In genomic region chr5:115297043-115297442, GRCh38 we compare ENCODE assay signal across 9 cellular contexts. TPM values are rescaled to one million over a fixed set of nuclear protein-coding genes. Genes with fewer than 3 reads are reported as not detected.
DNase-seq lines count a peak whose midpoint lies in the region; ATAC-seq and TF ChIP-seq lines count a peak whose summit lies in the region.
"Had no signal": no experiment of that assay in that cellular context is flagged by ENCODE, and none has a peak within 500 bp of the region (broad histone marks: within the 10 kb centered on the region; RNA-seq: fewer than 3 reads in every experiment).

No MANE protein-coding gene starts in this region.

- no peaks in the 10 kb centered on the region for H4K20me1 ChIP-seq in fibroblast of lung (ENCODE audit: control insufficient read depth, extremely low read depth, insufficient read depth, low read length)

- CTCF ChIA-PET in Panc1 (lab: Charles Lee), result no interaction called here

- DNase-seq in Panc1 (ENCODE audit: low read depth, low spot score) (no peak), fibroblast of lung (ENCODE audit: low read depth in 2 of 2) (peak in 1 of 2 donors; percentile 56), gastrocnemius medialis (no peak)
- no peak for DNase-seq in activated T-helper 2 cell treated with anti-CD3 and anti-CD28 coated beads, Interferon-gamma antibody, Interleukin-2, Interleukin-4, amounts not matched to agents 10 μg/mL and 5 μg/mL and 100 μg/mL, durations not matched to agents 14 hours and 24 hours and 36 hours (ENCODE audit: low spot score)
- DNase-seq in activated CD4-positive, alpha-beta T cell treated with anti-CD3 and anti-CD28 coated beads, Interleukin-2, amount 50 U/mL, for 48 hours, result no peak

- POLR2A ChIA-PET in Panc1 (lab: Charles Lee), result no interaction called here

- no peaks in the 10 kb centered on the region for H3K36me3 Mint-ChIP-seq in activated T-helper 2 cell treated with anti-CD3 and anti-CD28 coated beads, Interferon-gamma antibody, Interleukin-2, Interleukin-4, amounts not matched to agents 10 μg/mL and 5 μg/mL and 100 μg/mL, durations not matched to agents 14 hours and 24 hours and 36 hours (ENCODE audit: low read depth)

- peaks cover 52% of the 10 kb centered on the region for H3K27me3 Mint-ChIP-seq in activated T-helper 2 cell treated with anti-CD3 and anti-CD28 coated beads, Interferon-gamma antibody, Interleukin-2, Interleukin-4, amounts not matched to agents 10 μg/mL and 5 μg/mL and 100 μg/mL, durations not matched to agents 14 hours and 24 hours and 36 hours (ENCODE audit: low read depth)

- H3K9me3 ChIP-seq in Panc1 (ENCODE audit: control insufficient read depth, insufficient read depth, low read depth, low read length), result no peaks in the 10 kb centered on the region
- H3K9me3 ChIP-seq in fibroblast of lung (ENCODE audit: control insufficient read depth, insufficient read depth, low read depth, low read length), result no peaks in the 10 kb centered on the region
- H3K9me3 ChIP-seq in gastrocnemius medialis, result no peaks in the 10 kb centered on the region

- H3K9me3 Mint-ChIP-seq in activated T-helper 2 cell treated with anti-CD3 and anti-CD28 coated beads, Interferon-gamma antibody, Interleukin-2, Interleukin-4, amounts not matched to agents 10 μg/mL and 5 μg/mL and 100 μg/mL, durations not matched to agents 14 hours and 24 hours and 36 hours, result peaks cover 3% of the 10 kb centered on the region

- peak overlapping the region; percentile 57 for H3K4me2 ChIP-seq in fibroblast of lung (ENCODE audit: extremely low read depth, insufficient read depth, low read length)

- no peak overlapping the region for H2AFZ ChIP-seq in fibroblast of lung (ENCODE audit: low read length)

- TF ChIP-seq CTCF in Panc1 (IDR thresholded peaks at IDR 0.05) (no peak), fibroblast of lung (conservative IDR thresholded peaks at IDR 0.05 in 1 of 2, IDR thresholded peaks at IDR 0.05 in 1 of 2; ENCODE audit: low read depth in 1 of 2, low read length in 2 of 2) (no peak), gastrocnemius medialis (IDR thresholded peaks at IDR 0.05 in 4 of 5, conservative IDR thresholded peaks at IDR 0.05 in 1 of 5) (no peak)

- in situ Hi-C loops in Panc1 (cut with HindIII; ENCODE audit: low pct_unique_long_range_greater_than_20kb, low sequenced_read_pairs) (no loop called here), gastrocnemius medialis (cut with MboI; ENCODE audit: low sequenced_read_pairs in 4 of 4) (loop anchor here in 3 of 4 donors (25.0 kb wide), 3 partner anchors 540 to 790 kb away; partner anchors contain the start of genes AP3S1 (in 1 of the 3), ATG12 (in 1 of the 3) and COMMD10 (in 1 of the 3))

- H3K27me3 ChIP-seq in Panc1 (ENCODE audit: control insufficient read depth, insufficient read depth, low read length) (peaks cover 5% of the 10 kb centered on the region; the same call in 1 of the 2 replicates), fibroblast of lung (ENCODE audit: control insufficient read depth, insufficient read depth, low read length) (no peaks in the 10 kb centered on the region), gastrocnemius medialis (no peaks in the 10 kb centered on the region)

- BruUV-seq in Panc1 (replicated peaks; lab: Mats Ljungman, UMichigan), result no TSS peak

- H3K27ac Mint-ChIP-seq in activated T-helper 2 cell treated with anti-CD3 and anti-CD28 coated beads, Interferon-gamma antibody, Interleukin-2, Interleukin-4, amounts not matched to agents 10 μg/mL and 5 μg/mL and 100 μg/mL, durations not matched to agents 14 hours and 24 hours and 36 hours, result no peak overlapping the region
- H3K27ac Mint-ChIP-seq: T-helper 1 cell treated with Interleukin-12 subunit alpha and Interleukin-12 subunit beta and Interleukin-4 antibody, amounts not matched to agents 30 μg/mL and 1 μg/mL, for 36 hours had no signal

- H3K9ac ChIP-seq in fibroblast of lung (ENCODE audit: insufficient read depth, low read length), result no peak overlapping the region

- TF ChIP-seq POLR2A in gastrocnemius medialis (IDR thresholded peaks at IDR 0.05), result no peak

- H3K27ac ChIP-seq in Panc1 (ENCODE audit: low read length), result no peak overlapping the region
- H3K27ac ChIP-seq in fibroblast of lung (ENCODE audit: insufficient read depth, low read length), result no peak overlapping the region
- H3K27ac ChIP-seq in gastrocnemius medialis, result no peak overlapping the region

- intact Hi-C loops in Panc1 (cut with micrococcal nuclease; ENCODE audit: unreplicated experiment), result no loop called here
- intact Hi-C loops in gastrocnemius medialis (cut with DNase I; ENCODE audit: low total_unique reads), result no loop called here
- intact Hi-C loops in activated T-helper 2 cell treated with anti-CD3 and anti-CD28 coated beads, Interferon-gamma antibody, Interleukin-2, Interleukin-4, amounts not matched to agents 10 μg/mL and 5 μg/mL and 100 μg/mL, durations not matched to agents 14 hours and 24 hours and 36 hours (cut with micrococcal nuclease), result loop anchor here (2.0 to 10.0 kb wide), 5 partner anchors 35 to 1280 kb away; partner anchors contain the start of genes AP3S1, ATG12, COMMD10 and FEM1C

- H3K4me3 ChIP-seq in GM08714 (ENCODE audit: low read length), result 0 out of 2 replicates have a peak overlapping the region, but pooled peaks have one; percentile 34
- H3K4me3 ChIP-seq in Panc1 (ENCODE audit: low read depth in 2 of 2, low read length in 2 of 2), result peak overlapping the region; percentile 26 to 36
- H3K4me3 ChIP-seq in fibroblast of lung (replicated peaks in 1 of 4; ENCODE audit: control extremely low read depth in 1 of 4, insufficient read depth in 1 of 4, low read depth in 3 of 4, low read length in 4 of 4), result peak overlapping the region in 2 of 4 experiments; percentile 22 to 40
- H3K4me3 ChIP-seq in gastrocnemius medialis, result peak overlapping the region in 3 of 4 donors; percentile 71 to 84 (median 74)

- ATAC-seq in Panc1 (no peak), gastrocnemius medialis (no peak), GM19463 (IDR thresholded peaks at IDR 0.05; ENCODE audit: unreplicated experiment) (no peak), HG03565 (IDR thresholded peaks at IDR 0.05; ENCODE audit: unreplicated experiment) (no peak)

- peaks cover 19% of the 10 kb centered on the region for H3K79me2 ChIP-seq in fibroblast of lung (ENCODE audit: control insufficient read depth, insufficient read depth, low read length)

- H3K4me3 Mint-ChIP-seq in activated T-helper 2 cell treated with anti-CD3 and anti-CD28 coated beads, Interferon-gamma antibody, Interleukin-2, Interleukin-4, amounts not matched to agents 10 μg/mL and 5 μg/mL and 100 μg/mL, durations not matched to agents 14 hours and 24 hours and 36 hours (ENCODE audit: low read depth), result no peak overlapping the region
- H3K4me3 Mint-ChIP-seq: T-helper 1 cell treated with Interleukin-12 subunit alpha and Interleukin-12 subunit beta and Interleukin-4 antibody, amounts not matched to agents 30 μg/mL and 1 μg/mL, for 36 hours had no signal

- H3K36me3 ChIP-seq in Panc1 (ENCODE audit: control insufficient read depth, insufficient read depth, low read length) (no peaks in the 10 kb centered on the region; the same call in 1 of the 2 replicates), fibroblast of lung (ENCODE audit: control insufficient read depth, insufficient read depth, low read length) (peaks cover 1% of the 10 kb centered on the region), gastrocnemius medialis (no peaks in the 10 kb centered on the region)

- H3K4me1 Mint-ChIP-seq in activated T-helper 2 cell treated with anti-CD3 and anti-CD28 coated beads, Interferon-gamma antibody, Interleukin-2, Interleukin-4, amounts not matched to agents 10 μg/mL and 5 μg/mL and 100 μg/mL, durations not matched to agents 14 hours and 24 hours and 36 hours (ENCODE audit: low read depth), result peaks cover 5% of the 10 kb centered on the region

- H3K4me1 ChIP-seq in Panc1 (ENCODE audit: control insufficient read depth, insufficient read depth, low read length), result 0 out of 2 replicates have a peak, but pooled peaks cover 5% of the 10 kb centered on the region
- H3K4me1 ChIP-seq in fibroblast of lung (ENCODE audit: control insufficient read depth, extremely low read depth, insufficient read depth, low read length), result no peaks in the 10 kb centered on the region
- peaks cover 7 to 9% of the 10 kb centered on the region in 2 donors for H3K4me1 ChIP-seq in gastrocnemius medialis

RNA-seq across cellular contexts. Expression of gene CCDC112, which starts 0.6 kb away (rescaled TPM):
- total RNA-seq in Panc1 (2021; ENCODE audit: unreplicated experiment) (5.6 TPM), fibroblast of lung (7.4 and 13.7 TPM in 2 replicates), gastrocnemius medialis (1 to 10 TPM; 2.1 to 4.8 (median 3.8) TPM)
- 4.4 TPM for polyA plus RNA-seq in Panc1 (2012; ENCODE audit: insufficient read length)
- 5.2 and 5.7 TPM in 2 replicates for polyA plus RNA-seq in fibroblast of lung
- polyA plus RNA-seq in fibroblast of lung (2012), result 8.0 TPM in 2 replicates
- 0.15 TPM in 1 of 2 replicates, not detected in the other for polyA minus RNA-seq in fibroblast of lung (ENCODE audit: low replicate concordance)
- 0.32 and 0.34 TPM in 2 replicates for total RNA-seq in activated T-helper 2 cell treated with anti-CD3 and anti-CD28 coated beads, Interferon-gamma antibody, Interleukin-2, Interleukin-4, amounts not matched to agents 10 μg/mL and 5 μg/mL and 100 μg/mL, durations not matched to agents 14 hours and 24 hours and 36 hours

RNA-seq across cellular contexts. Expression of gene PGGT1B, which starts 34.4 kb away (rescaled TPM):
- total RNA-seq in Panc1 (2021; ENCODE audit: unreplicated experiment) (37.7 TPM), fibroblast of lung (12.4 and 13.6 TPM in 2 replicates), gastrocnemius medialis (10 to 100 TPM in 2 of 4 donors, 1 to 10 TPM in 2; 6.7 to 16.3 (median 10.4) TPM)
- polyA plus RNA-seq in Panc1 (2012; ENCODE audit: insufficient read length), result 11.1 TPM
- polyA plus RNA-seq in fibroblast of lung, result 1.9 and 2.5 TPM in 2 replicates
- polyA plus RNA-seq in fibroblast of lung (2012), result 12.6 and 13.5 TPM in 2 replicates
- 11.4 and 30.1 TPM in 2 replicates for polyA minus RNA-seq in fibroblast of lung (ENCODE audit: low replicate concordance)
- total RNA-seq in activated T-helper 2 cell treated with anti-CD3 and anti-CD28 coated beads, Interferon-gamma antibody, Interleukin-2, Interleukin-4, amounts not matched to agents 10 μg/mL and 5 μg/mL and 100 μg/mL, durations not matched to agents 14 hours and 24 hours and 36 hours, result 39.1 and 39.5 TPM in 2 replicates
